Comparison of ENCODE assay signal across 19 cellular contexts in the genomic region with DNA sequence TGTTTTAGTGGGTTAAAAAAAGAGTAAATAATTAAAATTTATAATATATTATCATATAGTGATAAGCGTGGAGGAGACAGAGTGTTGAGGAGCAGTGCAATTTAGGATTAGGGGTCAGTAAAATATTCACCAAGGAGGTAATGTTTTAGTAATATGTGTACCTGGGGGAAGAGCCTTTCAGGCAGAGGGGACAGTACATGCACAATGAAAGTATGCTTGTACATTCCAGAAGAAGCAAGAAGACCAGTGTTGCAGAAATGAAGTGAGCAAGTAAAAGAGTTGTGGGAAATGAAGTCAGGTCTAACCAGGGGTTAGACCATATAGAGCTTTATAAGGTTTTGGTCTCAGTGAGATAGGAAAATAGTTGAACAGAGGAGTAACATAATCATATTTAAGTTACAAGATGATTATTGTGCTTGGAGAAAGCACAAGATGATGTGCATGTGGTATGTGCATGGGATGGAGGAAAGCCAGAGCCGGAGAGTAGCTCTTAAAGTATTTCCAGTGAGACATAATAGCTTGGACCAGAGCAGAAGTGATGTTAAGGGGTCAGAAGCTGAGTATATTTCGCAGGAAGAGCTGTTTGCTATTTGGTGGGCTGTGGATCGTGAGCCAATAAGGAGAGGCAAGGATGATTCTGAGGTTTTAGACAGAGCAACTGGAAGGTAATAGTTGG. TPM values are rescaled to one million over a fixed set of nuclear protein-coding genes. Genes with fewer than 3 reads are reported as not detected.
A peak's percentile ranks its signal among the peaks of the same experiment; 100 is the strongest.
DNase-seq lines count a peak whose midpoint lies in the region; ATAC-seq and TF ChIP-seq lines count a peak whose summit lies in the region.
"Had no signal": no experiment of that assay in that cellular context is flagged by ENCODE, and none has a peak within 500 bp of the region (broad histone marks: within the 10 kb centered on the region; RNA-seq: fewer than 3 reads in every experiment).

No MANE protein-coding gene starts in this region.

- H3K27me3 ChIP-seq in SK-N-SH (ENCODE audit: insufficient read depth): no peaks in the 10 kb centered on the region
- H3K27me3 ChIP-seq in adipocyte (replicated peaks; ENCODE audit: control insufficient read depth, insufficient read depth, low read length): no peaks in the 10 kb centered on the region
- H3K27me3 ChIP-seq: BLaER1 had no signal

- H3K4me3 ChIP-seq in SK-N-SH (ENCODE audit: low read depth in 2 of 2, low read length in 1 of 2) (no peak overlapping the region), adipocyte (ENCODE audit: low read length) (no peak overlapping the region)
- H3K4me3 ChIP-seq: BLaER1, GM23338 had no signal

- ATAC-seq in SK-N-SH treated with all-trans-retinoic acid at 6 μM for 48 hours (peak; percentile 20; the same call in 1 of the 3 replicates), GM21515 (IDR thresholded peaks at IDR 0.05; ENCODE audit: unreplicated experiment) (no peak)
- ATAC-seq: GM23338 had no signal

- no peaks in the 10 kb centered on the region; the same call in 1 of the 2 replicates for H3K9me2 ChIP-seq in SK-N-SH

- no peak for TF ChIP-seq CTCF in SK-N-SH (IDR thresholded peaks at IDR 0.05)

- CTCF ChIA-PET in SK-N-SH (lab: Yijun Ruan, JAX): interaction anchor here (1.9 kb wide), 1 partner anchor 44 kb away, joined by 4 read pairs; the partner anchor contains the start of gene SNX7

- POLR2A ChIA-PET in SK-N-SH (lab: Yijun Ruan, JAX): no interaction called here

- H3K27ac ChIP-seq in SK-N-SH (ENCODE audit: low read depth in 2 of 2, low read length in 1 of 2): no peak overlapping the region
- H3K27ac ChIP-seq: 22Rv1, BLaER1 had no signal

- no peak for TF ChIP-seq RAD21 in SK-N-SH (IDR thresholded peaks at IDR 0.05; ENCODE audit: low read length)

- TF ChIP-seq EP300 in SK-N-SH (IDR thresholded peaks at IDR 0.05; ENCODE audit: borderline replicate concordance in 1 of 2, low read depth in 1 of 2, low read length in 1 of 2): no peak

- H3F3A ChIP-seq in SK-N-SH (replicated peaks; ENCODE audit: insufficient read depth): no peaks in the 10 kb centered on the region

- H3K79me2 ChIP-seq in SK-N-SH (ENCODE audit: insufficient read depth): no peaks in the 10 kb centered on the region

- H3K9ac ChIP-seq in SK-N-SH: no peak overlapping the region
- no peak overlapping the region for H3K9ac ChIP-seq in adipocyte (ENCODE audit: low read length)
- H3K9ac ChIP-seq: BLaER1 had no signal

- H3K36me3 ChIP-seq in SK-N-SH (replicated peaks in 1 of 2; ENCODE audit: control insufficient read depth in 1 of 2, insufficient read depth in 2 of 2, low read length in 1 of 2) (peaks cover 28 to 32% of the 10 kb centered on the region in 2 experiments), adipocyte (ENCODE audit: control insufficient read depth, insufficient read depth, low read length, severe bottlenecking) (peaks cover 8% of the 10 kb centered on the region)
- H3K36me3 ChIP-seq: BLaER1 had no signal

- H3K4me2 ChIP-seq in SK-N-SH: no peak overlapping the region
- H3K4me2 ChIP-seq: BLaER1, GM23338 had no signal

- H2AFZ ChIP-seq in SK-N-SH (ENCODE audit: low read depth): no peak overlapping the region
- H2AFZ ChIP-seq: GM23338 had no signal

- H4K20me1 ChIP-seq in SK-N-SH (ENCODE audit: insufficient read depth): no peaks in the 10 kb centered on the region
- H4K20me1 ChIP-seq: BLaER1 had no signal

- 91% methylated on average over 4 of the region's 4 CpGs for WGBS in SK-N-SH (ENCODE audit: low lambda C conversion rate)

- DNase-seq in SK-N-SH (no peak), adipocyte (ENCODE audit: low read depth) (peak; percentile 11), fibroblast of peridontal ligament (ENCODE audit: extremely low read depth) (peak; percentile 67), NCI-H345 treated with DMSO at 0.1 percent for 48 hours (lab: John Stamatoyannopoulos, UW; ENCODE audit: unreplicated experiment) (no peak), amygdala (lab: John Stamatoyannopoulos, UW) (no peak), NCI-H226 (no peak)
- DNase-seq: CD4-positive, alpha-beta memory T cell; EL; HCEC 1CT; NCI-H1105; NCI-H524; PC-3; RPMI8226; SHP77 treated with DMSO at 0.1 percent for 48 hours had no signal

- H3K9me3 ChIP-seq in SK-N-SH (no peaks in the 10 kb centered on the region), adipocyte (ENCODE audit: control insufficient read depth, low read length) (no peaks in the 10 kb centered on the region)
- H3K9me3 ChIP-seq: BLaER1 had no signal

- H3K4me1 ChIP-seq in SK-N-SH (ENCODE audit: control insufficient read depth in 1 of 2, insufficient read depth in 2 of 2, low read depth in 1 of 2, low read length in 1 of 2) (no peaks in the 10 kb centered on the region; a peak in 1 of 4 replicates), adipocyte (ENCODE audit: control insufficient read depth, insufficient read depth, low read length) (peaks cover 7% of the 10 kb centered on the region)
- H3K4me1 ChIP-seq: BLaER1 had no signal

TF ChIP-seq in SK-N-SH treated with all-trans-retinoic acid at 6 μM for 48 hours, 23 proteins besides CTCF, POLR2A, EP300 and RAD21 (continues in another document):
- no peak for TF ChIP-seq TOX (CRISPR knock-in tag; IDR thresholded peaks at IDR 0.05; ENCODE audit: borderline replicate concordance)
- no peak for TF ChIP-seq ISL1 (CRISPR knock-in tag; IDR thresholded peaks at IDR 0.05)
- no peak for TF ChIP-seq ZNF8 (CRISPR knock-in tag; IDR thresholded peaks at IDR 0.05)
- TF ChIP-seq GLIS3 (CRISPR knock-in tag; IDR thresholded peaks at IDR 0.05): no peak
- TF ChIP-seq ARNTL (CRISPR knock-in tag; IDR thresholded peaks at IDR 0.05; ENCODE audit: borderline replicate concordance, low read depth): no peak
- no peak for TF ChIP-seq ZC3H10 (CRISPR knock-in tag; IDR thresholded peaks at IDR 0.05)
- TF ChIP-seq TCF4 (CRISPR knock-in tag; IDR thresholded peaks at IDR 0.05; ENCODE audit: borderline replicate concordance): no peak
- TF ChIP-seq CSRNP3 (CRISPR knock-in tag; IDR thresholded peaks at IDR 0.05): no peak
- no peak for TF ChIP-seq ESRRG (CRISPR knock-in tag; IDR thresholded peaks at IDR 0.05)

TF ChIP-seq in SK-N-SH, 30 proteins besides CTCF, POLR2A, EP300 and RAD21:
- TF ChIP-seq CHD2 (IDR thresholded peaks at IDR 0.05; ENCODE audit: low read length, partially characterized antibody) (no peak), FOXJ3 (CRISPR knock-in tag; IDR thresholded peaks at IDR 0.05) (no peak), JUND (IDR thresholded peaks at IDR 0.05) (no peak), NRF1 (IDR thresholded peaks at IDR 0.05; ENCODE audit: low read depth, low read length) (no peak), TCF12 (IDR thresholded peaks at IDR 0.05) (no peak), POLR2AphosphoS5 (IDR thresholded peaks at IDR 0.05; ENCODE audit: low read depth, low read length) (no peak), FOSL2 (IDR thresholded peaks at IDR 0.05; ENCODE audit: borderline replicate concordance, low read depth) (no peak), GABPA (IDR thresholded peaks at IDR 0.05; ENCODE audit: low read depth) (no peak), RXRA (IDR thresholded peaks at IDR 0.05; ENCODE audit: borderline replicate concordance, low read depth) (no peak), ZBTB33 (IDR thresholded peaks at IDR 0.05; ENCODE audit: borderline replicate concordance, low read depth) (no peak), MEF2A (IDR thresholded peaks at IDR 0.05; ENCODE audit: borderline replicate concordance, low read depth) (no peak), RFX5 (IDR thresholded peaks at IDR 0.05; ENCODE audit: low read length) (no peak), EZH2phosphoT487 (IDR thresholded peaks at IDR 0.05; ENCODE audit: borderline replicate concordance, low read depth) (no peak), IRF3 (IDR thresholded peaks at IDR 0.05; ENCODE audit: low read depth, low read length) (no peak)

RNA-seq across cellular contexts. Expression of gene SNX7, which starts 44.8 kb away (rescaled TPM):
- 16.0 and 51.3 TPM in 2 replicates for polyA plus RNA-seq in SK-N-SH (2012; rRNA removed)
- polyA plus RNA-seq in SK-N-SH (2012; cell fraction: cytosol; rRNA removed): 27.8 and 41.1 TPM in 2 replicates
- polyA plus RNA-seq in SK-N-SH (2012; cell fraction: nucleus; rRNA removed): 3.1 and 7.6 TPM in 2 replicates

Comparison
In these comparisons a context has a peak if more than half of its experiments do, and no peak if none do; other contexts are left out.
1. DNase-seq: peak in adipocyte (single experiment) and fibroblast of peridontal ligament (single experiment); none in SK-N-SH (single experiment), NCI-H345 treated with DMSO at 0.1 percent for 48 hours (single experiment), amygdala (0 of 56) and NCI-H226 (single experiment).